8 cellular contexts compared by ENCODE assay signal in genomic region chr19:15297416-15298224, GRCh38. TPM values are rescaled to one million over a fixed set of nuclear protein-coding genes. Genes with fewer than 3 reads are reported as not detected.
DNase-seq lines count a peak whose midpoint lies in the region; ATAC-seq, FAIRE-seq and TF ChIP-seq lines count a peak whose summit lies in the region.

No MANE protein-coding gene starts in this region.

- H3K9me3 ChIP-seq in breast epithelium, result no peaks in the 10 kb centered on the region

- TF ChIP-seq POLR2A in GM12891 (IDR thresholded peaks at IDR 0.05; ENCODE audit: low read depth, low read length) (no peak), breast epithelium (IDR thresholded peaks at IDR 0.05) (no peak)

- H3K36me3 ChIP-seq in breast epithelium, result no peaks in the 10 kb centered on the region

- DNase-seq in GM12891 (ENCODE audit: insufficient read length, low spot score) (no peak), NCI-H2196 treated with DMSO at 0.1 percent for 48 hours (lab: John Stamatoyannopoulos, UW; ENCODE audit: unreplicated experiment) (peak; percentile 63), breast epithelium (ENCODE audit: low spot score in 2 of 2) (no peak), naive B cell (no peak), Right ventricle myocardium superior (no peak), cerebellum (ENCODE audit: low spot score) (no peak)

- peaks cover 27 to 59% of the 10 kb centered on the region in 2 donors for H3K4me1 ChIP-seq in breast epithelium

- H3K27me3 ChIP-seq in breast epithelium, result no peaks in the 10 kb centered on the region

- TF ChIP-seq CTCF in breast epithelium (IDR thresholded peaks at IDR 0.05), result no peak

- H3K4me1 Mint-ChIP-seq in naive B cell, result peaks cover 66 to 100% (median 92%) of the 10 kb centered on the region in 3 donors

- peaks cover 0 to 7% of the 10 kb centered on the region in 2 donors for H3K36me3 Mint-ChIP-seq in naive B cell

- peak overlapping the region in 1 of 3 donors; percentile 16 for H3K4me3 ChIP-seq in breast epithelium

- intact Hi-C loops in breast epithelium (cut with DNase I; ENCODE audit: low total_unique reads) (no loop called here), Right ventricle myocardium superior (cut with DNase I) (no loop called here)

- peak overlapping the region; percentile 66 to 90 (median 74) for H3K27ac Mint-ChIP-seq in naive B cell

- H3K9me3 Mint-ChIP-seq in naive B cell, result no peaks in the 10 kb centered on the region

- FAIRE-seq in GM12891 (lab: Jason Lieb, UNC), result no peak

- H3K27me3 Mint-ChIP-seq in naive B cell, result no peaks in the 10 kb centered on the region

- peak overlapping the region; percentile 59 to 60 for H3K27ac ChIP-seq in breast epithelium

- peak overlapping the region in 7 of 8 donors; percentile 12 to 77 (median 59) for H3K4me3 Mint-ChIP-seq in naive B cell

- ATAC-seq in naive B cell (ENCODE audit: low read depth in 2 of 2) (peak; percentile 9 to 15), HG03139 (IDR thresholded peaks at IDR 0.05; ENCODE audit: unreplicated experiment) (no peak), GM21526 (IDR thresholded peaks at IDR 0.05; ENCODE audit: low FRiP score, unreplicated experiment) (no peak), Right ventricle myocardium superior (ENCODE audit: poor library complexity) (no peak)

TF ChIP-seq in GM12891, 5 proteins besides CTCF, POLR2A, EP300 and RAD21:
- TF ChIP-seq POU2F2 (IDR thresholded peaks at IDR 0.05; ENCODE audit: low read depth, low read length), result no peak
- TF ChIP-seq SPI1 (IDR thresholded peaks at IDR 0.05; ENCODE audit: low read depth, low read length), result peak; percentile 34; the same call in 1 of the 2 replicates

RNA-seq across cellular contexts. Expression of gene BRD4, which starts 34.7 kb away (rescaled TPM):
- polyA plus RNA-seq in GM12891 (2012; ENCODE audit: low read depth, missing spikeins), result 27.0 TPM
- 10 to 100 TPM; 25.6 to 37.5 (median 33.8) TPM for total RNA-seq in breast epithelium
- 10 to 100 TPM; 13.5 to 51.9 (median 18.4) TPM for polyA plus RNA-seq in naive B cell (ENCODE audit: low read depth in 6 of 6)
- total RNA-seq in Right ventricle myocardium superior, result 55.1 TPM
- 23.5 TPM for total RNA-seq in cerebellum

Comparison
In these comparisons a context has a peak if more than half of its experiments do, and no peak if none do; other contexts are left out.
1. ATAC-seq: peak in naive B cell (2 of 2); none in HG03139 (single experiment), GM21526 (single experiment) and Right ventricle myocardium superior (single experiment).